Comparison of ENCODE assay signal across 1 cellular context in genomic region chr7:51261117-51261835, GRCh38.
TF ChIP-seq lines count a peak whose summit lies in the region.

No MANE protein-coding gene starts in this region.

TF ChIP-seq in HEK293, 187 proteins besides CTCF, POLR2A, EP300 and RAD21:
- TF ChIP-seq ZNF624 (tag by site-specific recombination; IDR thresholded peaks at IDR 0.05) (no peak), KLF1 (tag by site-specific recombination; IDR thresholded peaks at IDR 0.05) (peak; percentile 47; the same call in 1 of the 2 replicates), ZNF449 (tag by site-specific recombination; IDR thresholded peaks at IDR 0.05) (peak; percentile 72), ZNF776 (tag by site-specific recombination; IDR thresholded peaks at IDR 0.05; ENCODE audit: borderline replicate concordance) (no peak), ZNF544 (tag by site-specific recombination; IDR thresholded peaks at IDR 0.05) (no peak), GLIS1 (tag by site-specific recombination; IDR thresholded peaks at IDR 0.05) (peak; percentile 20; the same call in 1 of the 2 replicates)
